Comparison of ENCODE assay signal across 24 cellular contexts in genomic region chr2:73068147-73068546, GRCh38. TPM values are rescaled to one million over a fixed set of nuclear protein-coding genes. Genes with fewer than 3 reads are reported as not detected.
A peak's percentile ranks its signal among the peaks of the same experiment; 100 is the strongest.
DNase-seq lines count a peak whose midpoint lies in the region; ATAC-seq and TF ChIP-seq lines count a peak whose summit lies in the region.
"Had no signal": no experiment of that assay in that cellular context is flagged by ENCODE, and none has a peak within 500 bp of the region (broad histone marks: within the 10 kb centered on the region; RNA-seq: fewer than 3 reads in every experiment).

No MANE protein-coding gene starts in this region.

- CTCF ChIA-PET in CD4-positive, alpha-beta T cell (lab: Charles Lee) = no interaction called here

- no peaks in the 10 kb centered on the region for H3K36me3 ChIP-seq in RWPE2 (ENCODE audit: low read depth)
- H3K36me3 ChIP-seq: tibial artery had no signal

- H3K9me3 Mint-ChIP-seq in CD4-positive, alpha-beta T cell = no peaks in the 10 kb centered on the region
- no peaks in the 10 kb centered on the region for H3K9me3 Mint-ChIP-seq in nephron
- H3K9me3 Mint-ChIP-seq: CD8-positive, alpha-beta memory T cell; memory B cell; stimulated activated naive CD8-positive, alpha-beta T cell treated with anti-CD3 and anti-CD28 coated beads, Interleukin-15, amount 100 ng/mL, for 72 hours; T-helper 1 cell treated with Interleukin-12 subunit alpha and Interleukin-12 subunit beta and Interleukin-4 antibody, amounts not matched to agents 30 μg/mL and 1 μg/mL, for 36 hours had no signal

- H3K4me1 Mint-ChIP-seq in CD4-positive, alpha-beta T cell (ENCODE audit: low read depth) = peaks cover 30% of the 10 kb centered on the region
- H3K4me1 Mint-ChIP-seq in nephron = peaks cover 41% of the 10 kb centered on the region

- H3K27me3 ChIP-seq in CD4-positive, alpha-beta T cell (ENCODE audit: control insufficient read depth, insufficient read depth, low read length) = no peaks in the 10 kb centered on the region
- H3K27me3 ChIP-seq in RWPE2 (ENCODE audit: insufficient read depth, poor library complexity, severe bottlenecking) = no peaks in the 10 kb centered on the region
- H3K27me3 ChIP-seq: heart left ventricle, tibial artery had no signal

- H3K9me3 ChIP-seq in CD4-positive, alpha-beta T cell (ENCODE audit: control insufficient read depth, low read length) = no peaks in the 10 kb centered on the region
- no peaks in the 10 kb centered on the region for H3K9me3 ChIP-seq in RWPE2 (ENCODE audit: severe bottlenecking)
- H3K9me3 ChIP-seq: heart left ventricle, tibial artery had no signal

- intact Hi-C loops in CD4-positive, alpha-beta T cell (cut with DNase I, micrococcal nuclease) = loop anchor here in 1 of 2 experiments (5.0 kb wide), 1 partner anchor 76 kb away; no protein-coding TSS in a partner anchor

- TF ChIP-seq CTCF in CD4-positive, alpha-beta T cell (IDR thresholded peaks at IDR 0.05) = no peak
- TF ChIP-seq CTCF in RWPE2 (IDR thresholded peaks at IDR 0.05; ENCODE audit: poor library complexity, severe bottlenecking) (no peak), nephron (IDR thresholded peaks at IDR 0.05; ENCODE audit: unreplicated experiment in 3 of 3) (no peak)

- peaks cover 4% of the 10 kb centered on the region for H3K36me3 Mint-ChIP-seq in CD4-positive, alpha-beta T cell (ENCODE audit: low read depth)
- H3K36me3 Mint-ChIP-seq in nephron (ENCODE audit: low read depth) = peaks cover 12% of the 10 kb centered on the region

- H3K27me3 Mint-ChIP-seq in CD4-positive, alpha-beta T cell = no peaks in the 10 kb centered on the region
- H3K27me3 Mint-ChIP-seq in nephron (ENCODE audit: low read depth) = peaks cover 9% of the 10 kb centered on the region
- H3K27me3 Mint-ChIP-seq: activated CD4-positive, alpha-beta T cell treated with anti-CD3 and anti-CD28 coated beads for 36 hours; B cell; memory B cell; stimulated activated naive CD8-positive, alpha-beta T cell treated with anti-CD3 and anti-CD28 coated beads, Interleukin-15, amount 100 ng/mL, for 72 hours had no signal

- H3K27ac Mint-ChIP-seq in CD4-positive, alpha-beta T cell = peak overlapping the region; percentile 48
- H3K27ac Mint-ChIP-seq in nephron = no peak overlapping the region
- H3K27ac Mint-ChIP-seq: activated CD4-positive, alpha-beta T cell treated with anti-CD3 and anti-CD28 coated beads for 36 hours; B cell; CD8-positive, alpha-beta memory T cell; memory B cell; stimulated activated naive CD8-positive, alpha-beta T cell treated with anti-CD3 and anti-CD28 coated beads, Interleukin-15, amount 100 ng/mL, for 72 hours; T-helper 1 cell treated with Interleukin-12 subunit alpha and Interleukin-12 subunit beta and Interleukin-4 antibody, amounts not matched to agents 30 μg/mL and 1 μg/mL, for 36 hours had no signal

- no peak overlapping the region for H3K27ac ChIP-seq in CD4-positive, alpha-beta T cell (ENCODE audit: low read depth, low read length)
- no peak overlapping the region for H3K27ac ChIP-seq in RWPE2 (ENCODE audit: poor library complexity, severe bottlenecking)
- no peak overlapping the region for H3K27ac ChIP-seq in epithelial cell of prostate
- H3K27ac ChIP-seq: heart left ventricle, tibial artery had no signal

- POLR2A ChIA-PET in CD4-positive, alpha-beta T cell (lab: Charles Lee) = no interaction called here

- H3K4me3 Mint-ChIP-seq in CD4-positive, alpha-beta T cell = peak overlapping the region; percentile 77
- H3K4me3 Mint-ChIP-seq in nephron = peak overlapping the region; percentile 69 to 91 (median 76)
- H3K4me3 Mint-ChIP-seq: activated CD4-positive, alpha-beta T cell treated with anti-CD3 and anti-CD28 coated beads for 36 hours; memory B cell had no signal

- H3K4me1 ChIP-seq in RWPE2 (ENCODE audit: insufficient read depth, poor library complexity, severe bottlenecking) = peaks cover 28% of the 10 kb centered on the region

- ATAC-seq in CD4-positive, alpha-beta T cell (ENCODE audit: poor library complexity) = no peak
- ATAC-seq in RWPE2 (ENCODE audit: low read depth) (peak; percentile 13; the same call in 1 of the 3 replicates), HG02870 (IDR thresholded peaks at IDR 0.05; ENCODE audit: unreplicated experiment) (no peak), GM18858 (IDR thresholded peaks at IDR 0.05; ENCODE audit: unreplicated experiment) (no peak)
- ATAC-seq: activated CD4-positive, alpha-beta T cell treated with anti-CD3 and anti-CD28 coated beads for 36 hours; heart left ventricle; left cardiac atrium; stimulated activated naive CD8-positive, alpha-beta T cell treated with anti-CD3 and anti-CD28 coated beads, Interleukin-15, amount 100 ng/mL, for 72 hours had no signal

- no peak for DNase-seq in CD4-positive, alpha-beta T cell
- DNase-seq in RWPE2 (ENCODE audit: low spot score) (no peak), epithelial cell of prostate (ENCODE audit: low read depth, low spot score) (peak; percentile 36), GF-D8 (lab: John Stamatoyannopoulos, UW) (no peak), NCI-H2171 (lab: John Stamatoyannopoulos, UW) (no peak)
- DNase-seq: activated CD4-positive, alpha-beta T cell treated with anti-CD3 and anti-CD28 coated beads for 36 hours; activated T-cell treated with anti-CD3 and anti-CD28 coated beads, Interleukin-2, amount 50 U/mL, for 48 hours; CD8-positive, alpha-beta memory T cell; DMS153; heart left ventricle; left cardiac atrium; NCI-H1417 treated with DMSO at 0.1 percent for 48 hours; NCI-H2081 treated with DMSO at 0.1 percent for 48 hours; NCI-H774; nucleus accumbens; small intestine; stimulated activated naive CD8-positive, alpha-beta T cell treated with anti-CD3 and anti-CD28 coated beads, Interleukin-15, amount 100 ng/mL, for 72 hours; tibial artery had no signal

- no peak overlapping the region for H3K4me3 ChIP-seq in RWPE2 (ENCODE audit: severe bottlenecking)
- H3K4me3 ChIP-seq: heart left ventricle, tibial artery had no signal

RNA-seq across cellular contexts. Expression of gene SFXN5, which starts 3.4 kb away (rescaled TPM):
- total RNA-seq in CD4-positive, alpha-beta T cell = 1 to 10 TPM; 5.1 to 5.4 TPM

RNA-seq across cellular contexts. Expression of gene RAB11FIP5, which starts 44.6 kb away (rescaled TPM):
- 10 to 100 TPM; 12.6 to 13.8 TPM for total RNA-seq in CD4-positive, alpha-beta T cell
